In the genomic region with DNA sequence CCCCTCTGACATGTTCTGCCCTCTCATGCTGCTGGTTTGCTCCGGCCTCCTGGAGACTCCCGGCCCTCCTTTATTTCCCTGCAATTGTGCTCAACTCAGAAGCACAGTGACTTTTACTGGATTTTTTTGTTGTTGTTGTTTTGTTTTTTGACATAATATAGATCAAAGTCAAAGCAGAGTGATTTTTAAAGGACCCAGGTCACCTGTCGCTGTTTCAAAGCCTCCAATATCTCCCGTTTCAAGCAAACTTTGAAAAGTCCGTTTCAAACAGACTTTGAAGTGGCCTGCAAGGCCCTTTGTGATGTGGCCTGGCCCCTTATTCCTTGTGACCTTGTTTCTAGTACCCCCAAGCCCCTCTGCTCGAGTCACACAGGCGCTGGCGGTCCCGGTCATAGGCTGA, we compare ENCODE assay signal across 25 cellular contexts.
"Had no signal": no experiment of that assay in that cellular context is flagged by ENCODE, and none has a peak within 500 bp of the region (broad histone marks: within the 10 kb centered on the region; RNA-seq: fewer than 3 reads in every experiment).

No MANE protein-coding gene starts in this region.

- ATAC-seq: activated CD8-positive, alpha-beta T cell treated with anti-CD3 and anti-CD28 coated beads for 36 hours; activated T-cell treated with anti-CD3 and anti-CD28 coated beads, Interleukin-2, amount 50 U/mL, for 72 hours; Panc1 had no signal

- H3K27me3 Mint-ChIP-seq: activated B cell treated with CpG ODN at 0.5 μM for 24 hours; activated CD8-positive, alpha-beta T cell treated with anti-CD3 and anti-CD28 coated beads for 36 hours; activated naive CD4-positive, alpha-beta T cell treated with anti-CD3 and anti-CD28 coated beads, Interleukin-2, amount 10 ng/mL, durations not matched to agents 7 days and 5 days; activated naive CD8-positive, alpha-beta T cell treated with anti-CD3 and anti-CD28 coated beads for 36 hours had no signal

- DNase-seq: activated B cell treated with CpG ODN at 0.5 μM for 24 hours; activated CD8-positive, alpha-beta memory T cell treated with anti-CD3 and anti-CD28 coated beads, Interleukin-2, amount 50 U/mL, for 4 hours; activated CD8-positive, alpha-beta T cell treated with anti-CD3 and anti-CD28 coated beads for 36 hours; activated gamma-delta T cell treated with Interleukin-2 at 50 U/mL for 16 hours; activated naive CD4-positive, alpha-beta T cell treated with anti-CD3 and anti-CD28 coated beads, Interleukin-2, amount 10 ng/mL, durations not matched to agents 7 days and 5 days; activated naive CD8-positive, alpha-beta T cell treated with anti-CD3 and anti-CD28 coated beads for 36 hours; activated T-cell treated with anti-CD3 and anti-CD28 coated beads, Interleukin-2, amount 50 U/mL, for 72 hours; brain microvascular endothelial cell; MV-4-11; NCI-H1092 treated with DMSO at 0.1 percent for 48 hours; NCI-H1417 treated with DMSO at 0.1 percent for 48 hours; NCI-H1694; NCI-H2029; NCI-H345; NCI-H510A; NCI-H526 treated with DMSO at 0.1 percent for 48 hours; NCI-H82; OCI-M1; SHP77; T-helper 9 cell had no signal

- H3K27ac ChIP-seq: brain microvascular endothelial cell, KMS-11, RWPE1 had no signal

- H3K27me3 ChIP-seq: brain microvascular endothelial cell had no signal

- H3K9me3 Mint-ChIP-seq: activated B cell treated with CpG ODN at 0.5 μM for 24 hours; activated CD8-positive, alpha-beta T cell treated with anti-CD3 and anti-CD28 coated beads for 36 hours; activated naive CD4-positive, alpha-beta T cell treated with anti-CD3 and anti-CD28 coated beads, Interleukin-2, amount 10 ng/mL, durations not matched to agents 7 days and 5 days; activated naive CD8-positive, alpha-beta T cell treated with anti-CD3 and anti-CD28 coated beads for 36 hours; activated T-cell treated with anti-CD3 and anti-CD28 coated beads, Interleukin-2, amount 50 U/mL, for 72 hours; activated T-helper 2 cell treated with anti-CD3 and anti-CD28 coated beads, Interferon-gamma antibody, Interleukin-2, Interleukin-4, amounts not matched to agents 10 μg/mL and 5 μg/mL and 100 μg/mL, durations not matched to agents 14 hours and 24 hours and 36 hours; T-helper 1 cell treated with Interleukin-12 subunit alpha and Interleukin-12 subunit beta and Interleukin-4 antibody, amounts not matched to agents 30 μg/mL and 1 μg/mL, for 36 hours had no signal

- H3K4me3 Mint-ChIP-seq: activated B cell treated with CpG ODN at 0.5 μM for 24 hours; activated CD8-positive, alpha-beta T cell treated with anti-CD3 and anti-CD28 coated beads for 36 hours; activated naive CD4-positive, alpha-beta T cell treated with anti-CD3 and anti-CD28 coated beads, Interleukin-2, amount 10 ng/mL, durations not matched to agents 7 days and 5 days; activated naive CD8-positive, alpha-beta T cell treated with anti-CD3 and anti-CD28 coated beads for 36 hours; activated T-cell treated with anti-CD3 and anti-CD28 coated beads, Interleukin-2, amount 50 U/mL, for 72 hours; T-helper 1 cell treated with Interleukin-12 subunit alpha and Interleukin-12 subunit beta and Interleukin-4 antibody, amounts not matched to agents 30 μg/mL and 1 μg/mL, for 36 hours had no signal

- H3K27ac Mint-ChIP-seq: activated B cell treated with CpG ODN at 0.5 μM for 24 hours; activated CD8-positive, alpha-beta T cell treated with anti-CD3 and anti-CD28 coated beads for 36 hours; activated naive CD4-positive, alpha-beta T cell treated with anti-CD3 and anti-CD28 coated beads, Interleukin-2, amount 10 ng/mL, durations not matched to agents 7 days and 5 days; activated naive CD8-positive, alpha-beta T cell treated with anti-CD3 and anti-CD28 coated beads for 36 hours; activated T-cell treated with anti-CD3 and anti-CD28 coated beads, Interleukin-2, amount 50 U/mL, for 72 hours; activated T-helper 2 cell treated with anti-CD3 and anti-CD28 coated beads, Interferon-gamma antibody, Interleukin-2, Interleukin-4, amounts not matched to agents 10 μg/mL and 5 μg/mL and 100 μg/mL, durations not matched to agents 14 hours and 24 hours and 36 hours; T-helper 1 cell treated with Interleukin-12 subunit alpha and Interleukin-12 subunit beta and Interleukin-4 antibody, amounts not matched to agents 30 μg/mL and 1 μg/mL, for 36 hours had no signal

- H3K36me3 Mint-ChIP-seq: activated naive CD8-positive, alpha-beta T cell treated with anti-CD3 and anti-CD28 coated beads for 36 hours had no signal
